1 cellular context compared by ENCODE assay signal in genomic region chr2:238231251-238231793, GRCh38.
A peak's percentile ranks its signal among the peaks of the same experiment; 100 is the strongest.
TF ChIP-seq lines count a peak whose summit lies in the region.

No MANE protein-coding gene starts in this region.

TF ChIP-seq in HepG2, 621 proteins besides CTCF, POLR2A, EP300 and RAD21:
- no peak for TF ChIP-seq ZNF460 (CRISPR knock-in tag; IDR thresholded peaks at IDR 0.05; ENCODE audit: borderline replicate concordance)
- peak; percentile 52; the same call in 1 of the 2 replicates for TF ChIP-seq ZBTB33 (CRISPR knock-in tag; IDR thresholded peaks at IDR 0.05)
- 0 out of 2 replicates have a peak, but pooled peaks have one; percentile 10 for TF ChIP-seq ZNF687 (CRISPR knock-in tag; IDR thresholded peaks at IDR 0.05)
- peak; percentile 73 for TF ChIP-seq ZNF143 (CRISPR knock-in tag; IDR thresholded peaks at IDR 0.05)
- no peak for TF ChIP-seq ZNF607 (CRISPR knock-in tag; IDR thresholded peaks at IDR 0.05; ENCODE audit: borderline replicate concordance)
- no peak for TF ChIP-seq ZNF619 (CRISPR knock-in tag; IDR thresholded peaks at IDR 0.05)
- peak; percentile 20; the same call in 1 of the 2 replicates for TF ChIP-seq SUZ12 (IDR thresholded peaks at IDR 0.05; ENCODE audit: low read depth, low read length)
- no peak for TF ChIP-seq FIP1L1 (IDR thresholded peaks at IDR 0.05; ENCODE audit: borderline replicate concordance, insufficient read depth, low read depth, low read length)
- no peak for TF ChIP-seq SP1 (IDR thresholded peaks at IDR 0.05)
- peak; percentile 46; the same call in 1 of the 2 replicates for TF ChIP-seq SP1 (CRISPR knock-in tag; IDR thresholded peaks at IDR 0.05)
- peak; percentile 90 for TF ChIP-seq THAP11 (CRISPR knock-in tag; IDR thresholded peaks at IDR 0.05)
- no peak for TF ChIP-seq ZNF644 (CRISPR knock-in tag; IDR thresholded peaks at IDR 0.05; ENCODE audit: low read depth)
- TF ChIP-seq FOSL1 (CRISPR knock-in tag; IDR thresholded peaks at IDR 0.05; ENCODE audit: borderline replicate concordance) = no peak
- no peak for TF ChIP-seq HNRNPK (IDR thresholded peaks at IDR 0.05; ENCODE audit: low read depth, low read length, poor library complexity, severe bottlenecking)
- TF ChIP-seq HCFC1 (IDR thresholded peaks at IDR 0.05; ENCODE audit: low read depth, low read length) = peak; percentile 37; the same call in 1 of the 2 replicates
- TF ChIP-seq SNAPC2 (CRISPR knock-in tag; IDR thresholded peaks at IDR 0.05) = no peak
- TF ChIP-seq, protein P1, sequence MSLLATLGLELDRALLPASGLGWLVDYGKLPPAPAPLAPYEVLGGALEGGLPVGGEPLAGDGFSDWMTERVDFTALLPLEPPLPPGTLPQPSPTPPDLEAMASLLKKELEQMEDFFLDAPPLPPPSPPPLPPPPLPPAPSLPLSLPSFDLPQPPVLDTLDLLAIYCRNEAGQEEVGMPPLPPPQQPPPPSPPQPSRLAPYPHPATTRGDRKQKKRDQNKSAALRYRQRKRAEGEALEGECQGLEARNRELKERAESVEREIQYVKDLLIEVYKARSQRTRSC (CRISPR knock-in tag; IDR thresholded peaks at IDR 0.05; ENCODE audit: low read depth) = no peak
- TF ChIP-seq CHD2 (IDR thresholded peaks at IDR 0.05; ENCODE audit: low read depth, low read length) = no peak
- TF ChIP-seq WIZ (CRISPR knock-in tag; IDR thresholded peaks at IDR 0.05) = no peak
- TF ChIP-seq ZNF205 (CRISPR knock-in tag; IDR thresholded peaks at IDR 0.05) = no peak
- TF ChIP-seq, protein P2, sequence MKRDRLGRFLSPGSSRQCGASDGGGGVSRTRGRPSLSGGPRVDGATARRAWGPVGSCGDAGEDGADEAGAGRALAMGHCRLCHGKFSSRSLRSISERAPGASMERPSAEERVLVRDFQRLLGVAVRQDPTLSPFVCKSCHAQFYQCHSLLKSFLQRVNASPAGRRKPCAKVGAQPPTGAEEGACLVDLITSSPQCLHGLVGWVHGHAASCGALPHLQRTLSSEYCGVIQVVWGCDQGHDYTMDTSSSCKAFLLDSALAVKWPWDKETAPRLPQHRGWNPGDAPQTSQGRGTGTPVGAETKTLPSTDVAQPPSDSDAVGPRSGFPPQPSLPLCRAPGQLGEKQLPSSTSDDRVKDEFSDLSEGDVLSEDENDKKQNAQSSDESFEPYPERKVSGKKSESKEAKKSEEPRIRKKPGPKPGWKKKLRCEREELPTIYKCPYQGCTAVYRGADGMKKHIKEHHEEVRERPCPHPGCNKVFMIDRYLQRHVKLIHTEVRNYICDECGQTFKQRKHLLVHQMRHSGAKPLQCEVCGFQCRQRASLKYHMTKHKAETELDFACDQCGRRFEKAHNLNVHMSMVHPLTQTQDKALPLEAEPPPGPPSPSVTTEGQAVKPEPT (CRISPR knock-in tag; IDR thresholded peaks at IDR 0.05; ENCODE audit: low read depth) = no peak
